ENCODE assay signal across 10 cellular contexts in genomic region chr12:14613718-14614117, GRCh38. TPM values are rescaled to one million over a fixed set of nuclear protein-coding genes. Genes with fewer than 3 reads are reported as not detected.
DNase-seq lines count a peak whose midpoint lies in the region; ATAC-seq and TF ChIP-seq lines count a peak whose summit lies in the region.
"Had no signal": no experiment of that assay in that cellular context is flagged by ENCODE, and none has a peak within 500 bp of the region (broad histone marks: within the 10 kb centered on the region; RNA-seq: fewer than 3 reads in every experiment).

No MANE protein-coding gene starts in this region.

- H3K4me1 Mint-ChIP-seq in activated naive CD4-positive, alpha-beta T cell treated with anti-CD3 and anti-CD28 coated beads, Interleukin-2, amount 10 ng/mL, durations not matched to agents 7 days and 5 days, result no peaks in the 10 kb centered on the region

- H3K27me3 ChIP-seq in foreskin keratinocyte, result no peaks in the 10 kb centered on the region

- H3K4me1 ChIP-seq in foreskin keratinocyte, result peaks cover 4% of the 10 kb centered on the region

- H3K27ac Mint-ChIP-seq in activated naive CD4-positive, alpha-beta T cell treated with anti-CD3 and anti-CD28 coated beads, Interleukin-2, amount 10 ng/mL, durations not matched to agents 7 days and 5 days, result no peak overlapping the region

- CTCF ChIA-PET in activated naive CD4-positive, alpha-beta T cell treated with anti-CD3 and anti-CD28 coated beads, Interleukin-2, amount 10 ng/mL, durations not matched to agents 7 days and 5 days (lab: Charles Lee), result interaction anchor here (1.2 to 1.5 kb wide), 2 partner anchors 15 to 376 kb away, joined by 3 to 6 read pairs; no protein-coding TSS in a partner anchor

- no peak for TF ChIP-seq CTCF in GM13976 (IDR thresholded peaks at IDR 0.05; ENCODE audit: borderline replicate concordance, control extremely low read depth, extremely low read depth, insufficient read depth, missing control alignments)
- TF ChIP-seq CTCF in foreskin keratinocyte (conservative IDR thresholded peaks at IDR 0.05), result no peak

- H3K27ac ChIP-seq in foreskin keratinocyte, result no peak overlapping the region

- DNase-seq in GM13976 (ENCODE audit: low spot score), result peak; percentile 40
- peak in 1 of 2 donors; percentile 37 for DNase-seq in foreskin keratinocyte
- DNase-seq in NCI-H82 (lab: John Stamatoyannopoulos, UW), result no peak
- no peak for DNase-seq in amygdala (lab: John Stamatoyannopoulos, UW)
- DNase-seq in activated naive CD4-positive, alpha-beta T cell treated with anti-CD3 and anti-CD28 coated beads, Interleukin-2, amount 10 ng/mL, durations not matched to agents 7 days and 5 days, result no peak
- no peak for DNase-seq in islet precursor cell
- DNase-seq: activated CD8-positive, alpha-beta memory T cell treated with anti-CD3 and anti-CD28 coated beads, Interleukin-2, amount 50 U/mL, for 48 hours; NCI-H1930 had no signal

- H3K4me3 Mint-ChIP-seq in activated naive CD4-positive, alpha-beta T cell treated with anti-CD3 and anti-CD28 coated beads, Interleukin-2, amount 10 ng/mL, durations not matched to agents 7 days and 5 days, result no peak overlapping the region

- peaks cover 14% of the 10 kb centered on the region for H3K27me3 Mint-ChIP-seq in activated naive CD4-positive, alpha-beta T cell treated with anti-CD3 and anti-CD28 coated beads, Interleukin-2, amount 10 ng/mL, durations not matched to agents 7 days and 5 days

- ATAC-seq in GM21390 (IDR thresholded peaks at IDR 0.05; ENCODE audit: unreplicated experiment) (peak; percentile 97), HG03439 (IDR thresholded peaks at IDR 0.05; ENCODE audit: unreplicated experiment) (peak; percentile 98), foreskin keratinocyte (peak; percentile 59)

- no peaks in the 10 kb centered on the region for H3K9me3 Mint-ChIP-seq in activated naive CD4-positive, alpha-beta T cell treated with anti-CD3 and anti-CD28 coated beads, Interleukin-2, amount 10 ng/mL, durations not matched to agents 7 days and 5 days

- in situ Hi-C loops in GM13976 (cut with MboI; ENCODE audit: low sequenced_read_pairs, unreplicated experiment), result loop anchor here (10.0 kb wide), 1 partner anchor 249 kb away; the partner anchor contains the start of gene ATF7IP

- no peaks in the 10 kb centered on the region for H3K36me3 Mint-ChIP-seq in activated naive CD4-positive, alpha-beta T cell treated with anti-CD3 and anti-CD28 coated beads, Interleukin-2, amount 10 ng/mL, durations not matched to agents 7 days and 5 days

RNA-seq across cellular contexts. Expression of gene PLBD1, which starts 46.0 kb away (rescaled TPM):
- 2.0 and 3.6 TPM in 2 replicates for total RNA-seq in foreskin keratinocyte
- 1.5 and 2.9 TPM in 2 replicates for polyA plus RNA-seq in foreskin keratinocyte
